Comparison of ENCODE assay signal across 15 cellular contexts in genomic region chr4:137693641-137694040, GRCh38.
DNase-seq lines count a peak whose midpoint lies in the region; ATAC-seq and TF ChIP-seq lines count a peak whose summit lies in the region.
"Had no signal": no experiment of that assay in that cellular context is flagged by ENCODE, and none has a peak within 500 bp of the region (broad histone marks: within the 10 kb centered on the region; RNA-seq: fewer than 3 reads in every experiment).

No MANE protein-coding gene starts in this region.

- H3K27me3 ChIP-seq in IMR-90 (ENCODE audit: control insufficient read depth, insufficient read depth, low read length) = no peaks in the 10 kb centered on the region
- H3K27me3 ChIP-seq in tibial artery = no peaks in the 10 kb centered on the region

- no peaks in the 10 kb centered on the region for H4K20me1 ChIP-seq in IMR-90 (ENCODE audit: insufficient read depth, low read length)

- no peak for TF ChIP-seq POLR2A in IMR-90 (IDR thresholded peaks at IDR 0.05; ENCODE audit: low read depth, low read length)

- H3K36me3 ChIP-seq in IMR-90 (ENCODE audit: control insufficient read depth, insufficient read depth, low read length) (no peaks in the 10 kb centered on the region), tibial artery (no peaks in the 10 kb centered on the region)

- no peak overlapping the region for H2AK5ac ChIP-seq in IMR-90 (ENCODE audit: low read depth, low read length)

- no peak overlapping the region for H2BK20ac ChIP-seq in IMR-90 (ENCODE audit: low read depth, low read length)

- in situ Hi-C loops in IMR-90 (cut with MboI; ENCODE audit: low sequenced_read_pairs) = no loop called here

- POLR2A ChIA-PET in IMR-90 (lab: Charles Lee; ENCODE audit: unreplicated experiment) = interaction anchor here (0.6 kb wide), 1 partner anchor 166 kb away, joined by 7 read pairs; no protein-coding TSS in a partner anchor

- no peak overlapping the region for H2BK5ac ChIP-seq in IMR-90 (ENCODE audit: low read depth, low read length, poor library complexity, severe bottlenecking)

- H2AFZ ChIP-seq in IMR-90 (replicated peaks; ENCODE audit: low read length, poor library complexity) = no peak overlapping the region

- no peak overlapping the region for H3K4me2 ChIP-seq in IMR-90 (ENCODE audit: low read depth, low read length)

- no peak overlapping the region for H3K14ac ChIP-seq in IMR-90 (replicated peaks; ENCODE audit: low read depth, low read length)

- no peak overlapping the region; a peak in 1 of 4 replicates for H4K8ac ChIP-seq in IMR-90 (ENCODE audit: low read depth in 2 of 2, low read length in 2 of 2)

- no peak overlapping the region for H4K5ac ChIP-seq in IMR-90 (ENCODE audit: low read depth, low read length)

- CTCF ChIA-PET in IMR-90 (lab: Yijun Ruan, JAX) = no interaction called here

- no peak for TF ChIP-seq RAD21 in IMR-90 (IDR thresholded peaks at IDR 0.05; ENCODE audit: low read length)

- no peak overlapping the region for H2AK9ac ChIP-seq in IMR-90 (replicated peaks; ENCODE audit: low read depth, low read length, poor library complexity)

- WGBS in IMR-90 (ENCODE audit: extremely low coverage in 2 of 2, insufficient read length in 1 of 2), 2 experiments = no CpG with 5 or more reads among the region's 1 CpG

- H3K23ac ChIP-seq in IMR-90 (ENCODE audit: low read depth, low read length) = no peak overlapping the region

- H3K18ac ChIP-seq in IMR-90 (ENCODE audit: low read depth, low read length) = no peak overlapping the region

- no peak for TF ChIP-seq CTCF in IMR-90 (conservative IDR thresholded peaks at IDR 0.05; ENCODE audit: low read depth, low read length)
- TF ChIP-seq CTCF in choroid plexus epithelial cell (conservative IDR thresholded peaks at IDR 0.05; ENCODE audit: low read depth, low read length) = no peak
- TF ChIP-seq CTCF in fibroblast of the aortic adventitia (IDR thresholded peaks at IDR 0.05; ENCODE audit: insufficient read depth, low read length) = no peak
- no peak for TF ChIP-seq CTCF in tibial artery (IDR thresholded peaks at IDR 0.05)

- H3K27ac ChIP-seq in IMR-90 (ENCODE audit: insufficient read depth, low read length) = no peak overlapping the region
- H3K27ac ChIP-seq in tibial artery = peak overlapping the region; percentile 66

- no peak overlapping the region for H3K56ac ChIP-seq in IMR-90 (ENCODE audit: extremely low read depth, insufficient read depth, low read length)

- H3K4me3 ChIP-seq in IMR-90 (ENCODE audit: insufficient read depth, low read depth, low read length) (no peak overlapping the region), choroid plexus epithelial cell (ENCODE audit: low read depth, low read length) (no peak overlapping the region), fibroblast of the aortic adventitia (ENCODE audit: low read depth, low read length) (no peak overlapping the region), tibial artery (no peak overlapping the region)

- H3K4me1 ChIP-seq in IMR-90 (ENCODE audit: control insufficient read depth, insufficient read depth, low read length) (no peaks in the 10 kb centered on the region; the same call in 1 of the 2 replicates), tibial artery (peaks cover 0 to 51% (median 5%) of the 10 kb centered on the region in 4 donors)

- no TSS peak for BruUV-seq in IMR-90 (replicated peaks; lab: Mats Ljungman, UMichigan)

- dilution Hi-C loops in IMR-90 (cut with HindIII; ENCODE audit: low sequenced_read_pairs, unreplicated experiment) = no loop called here

- intact Hi-C loops in IMR-90 (cut with micrococcal nuclease) = no loop called here
- intact Hi-C loops in tibial artery (cut with DNase I; ENCODE audit: low total_unique reads) = no loop called here

- ATAC-seq in IMR-90 (ENCODE audit: low read depth) = no peak
- ATAC-seq in HG03342 (IDR thresholded peaks at IDR 0.05; ENCODE audit: unreplicated experiment) = no peak
- ATAC-seq: CD8-positive, alpha-beta T cell had no signal

- no peaks in the 10 kb centered on the region; the same call in 1 of the 2 replicates for H3K9me1 ChIP-seq in IMR-90 (ENCODE audit: insufficient read depth, low read length)

- DNase-seq in IMR-90 (peak; percentile 39), choroid plexus epithelial cell (ENCODE audit: low read depth) (peak; percentile 43), fibroblast of the aortic adventitia (ENCODE audit: low read depth) (peak; percentile 51), tibial artery (no peak), NCI-H748 treated with DMSO at 0.1 percent for 48 hours (lab: John Stamatoyannopoulos, UW) (no peak), NCI-H2029 (lab: John Stamatoyannopoulos, UW) (no peak)
- DNase-seq: ACHN; C1 segment of cervical spinal cord; CD8-positive, alpha-beta T cell; COR-L47; DMS153; EL; GOT3; H9 had no signal

- no peak overlapping the region for H2BK15ac ChIP-seq in IMR-90 (ENCODE audit: low read depth, low read length)

- H3K9me3 ChIP-seq in IMR-90 (ENCODE audit: control insufficient read depth, insufficient read depth, low read length) = no peaks in the 10 kb centered on the region
- no peaks in the 10 kb centered on the region for H3K9me3 ChIP-seq in tibial artery

- H3K9ac ChIP-seq in IMR-90 (ENCODE audit: low read depth, low read length) = no peak overlapping the region

- H3K79me1 ChIP-seq in IMR-90 (ENCODE audit: low read depth in 1 of 2, low read length in 2 of 2) = no peaks in the 10 kb centered on the region

- no peak overlapping the region for H2BK120ac ChIP-seq in IMR-90 (ENCODE audit: low read depth, low read length)

- H3K4ac ChIP-seq in IMR-90 (ENCODE audit: low read depth, low read length) = no peak overlapping the region

- no peak overlapping the region for H4K91ac ChIP-seq in IMR-90 (ENCODE audit: insufficient read depth, low read depth, low read length)

TF ChIP-seq in IMR-90, 13 proteins besides CTCF, POLR2A, EP300 and RAD21:
- TF ChIP-seq, protein P1, sequence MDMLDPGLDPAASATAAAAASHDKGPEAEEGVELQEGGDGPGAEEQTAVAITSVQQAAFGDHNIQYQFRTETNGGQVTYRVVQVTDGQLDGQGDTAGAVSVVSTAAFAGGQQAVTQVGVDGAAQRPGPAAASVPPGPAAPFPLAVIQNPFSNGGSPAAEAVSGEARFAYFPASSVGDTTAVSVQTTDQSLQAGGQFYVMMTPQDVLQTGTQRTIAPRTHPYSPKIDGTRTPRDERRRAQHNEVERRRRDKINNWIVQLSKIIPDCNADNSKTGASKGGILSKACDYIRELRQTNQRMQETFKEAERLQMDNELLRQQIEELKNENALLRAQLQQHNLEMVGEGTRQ (IDR thresholded peaks at IDR 0.05; ENCODE audit: low read depth, low read length) = no peak
- 0 out of 2 replicates have a peak, but pooled peaks have one; percentile 3 for TF ChIP-seq CEBPB (IDR thresholded peaks at IDR 0.05; ENCODE audit: low read depth, low read length)

Comparison
In these comparisons a context has a peak if more than half of its experiments do, and no peak if none do; other contexts are left out.
1. DNase-seq: peak in IMR-90 (single experiment), choroid plexus epithelial cell (single experiment) and fibroblast of the aortic adventitia (single experiment); none in tibial artery (0 of 2), NCI-H748 treated with DMSO at 0.1 percent for 48 hours (single experiment) and NCI-H2029 (single experiment).